ENCODE assay signal across 8 cellular contexts in the genomic region with DNA sequence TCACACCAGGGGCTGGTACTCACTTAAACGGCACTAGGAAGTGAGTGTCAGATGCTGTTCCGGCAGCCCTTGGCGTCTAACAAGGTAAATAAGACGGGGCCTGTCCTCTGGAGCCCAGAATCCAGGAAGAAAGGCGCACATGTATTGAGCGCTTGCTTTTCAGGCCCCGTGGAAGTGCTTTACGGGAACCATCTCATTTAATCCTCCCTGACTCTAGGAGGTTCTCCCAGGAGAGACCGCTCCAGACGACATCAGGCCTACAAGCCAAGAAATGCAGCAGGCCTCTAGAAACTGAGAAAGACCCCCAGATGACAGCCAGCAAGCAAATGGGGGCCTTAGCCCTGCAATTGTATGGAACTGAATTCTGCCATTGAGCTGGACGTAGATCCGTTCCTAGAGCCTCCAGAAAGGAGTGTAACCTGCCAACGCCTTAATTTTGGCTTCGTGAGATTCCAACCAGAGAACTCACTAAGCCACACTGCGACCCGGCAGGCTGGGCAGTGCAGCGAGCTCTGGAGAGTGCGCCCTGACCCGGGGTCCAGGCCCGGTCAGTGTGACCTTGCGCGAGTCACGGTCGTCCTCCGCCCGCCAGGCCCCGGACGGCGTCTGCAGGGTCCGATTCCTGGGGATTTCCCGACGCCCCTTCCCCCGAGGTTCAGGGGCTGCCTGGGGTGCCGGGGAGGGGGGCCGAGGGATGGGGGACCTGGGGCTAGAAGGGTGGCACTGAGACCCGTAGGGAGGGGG. TPM values are rescaled to one million over a fixed set of nuclear protein-coding genes. Genes with fewer than 3 reads are reported as not detected.
DNase-seq lines count a peak whose midpoint lies in the region; ATAC-seq, FAIRE-seq and TF ChIP-seq lines count a peak whose summit lies in the region.

No MANE protein-coding gene starts in this region.

- CTCF ChIA-PET in CD4-positive, alpha-beta T cell (lab: Charles Lee): no interaction called here

- no peak for FAIRE-seq in kidney (lab: Jason Lieb, UNC)

- intact Hi-C loops in CD4-positive, alpha-beta T cell (cut with DNase I, micrococcal nuclease): loop anchor here in 1 of 2 experiments (1.0 kb wide), 1 partner anchor 32 kb away; no protein-coding TSS in a partner anchor
- intact Hi-C loops in kidney (cut with DNase I): no loop called here

- peak overlapping the region; percentile 67 for H3K4me3 Mint-ChIP-seq in CD4-positive, alpha-beta T cell

- peaks cover 5% of the 10 kb centered on the region for H3K4me1 ChIP-seq in HUES64 (ENCODE audit: insufficient read depth, low read length)
- H3K4me1 ChIP-seq in neuron (ENCODE audit: insufficient read depth, low read length): peaks cover 10% of the 10 kb centered on the region
- H3K4me1 ChIP-seq in kidney (ENCODE audit: control insufficient read depth in 1 of 2, insufficient read depth in 1 of 2, low read depth in 1 of 2, low read length in 2 of 2): no peaks in the 10 kb centered on the region

- H3K27ac Mint-ChIP-seq in CD4-positive, alpha-beta T cell: no peak overlapping the region

- peaks cover 60% of the 10 kb centered on the region for H3K27me3 Mint-ChIP-seq in CD4-positive, alpha-beta T cell

- H3K36me3 ChIP-seq in HUES64 (ENCODE audit: insufficient read depth, low read length): no peaks in the 10 kb centered on the region
- H3K36me3 ChIP-seq in neuron (ENCODE audit: insufficient read depth, low read length): peaks cover 8% of the 10 kb centered on the region
- no peaks in the 10 kb centered on the region for H3K36me3 ChIP-seq in kidney (ENCODE audit: control insufficient read depth in 1 of 2, insufficient read depth in 2 of 2, low read length in 2 of 2)

- H3K9ac ChIP-seq in HUES64 (ENCODE audit: low read depth, low read length) (no peak overlapping the region), kidney (ENCODE audit: low read length in 2 of 2) (no peak overlapping the region)

- H3K4me1 Mint-ChIP-seq in CD4-positive, alpha-beta T cell (ENCODE audit: low read depth): no peaks in the 10 kb centered on the region

- ATAC-seq in CD4-positive, alpha-beta T cell (ENCODE audit: poor library complexity): no peak

- H2AFZ ChIP-seq in neuron (ENCODE audit: low read depth, low read length): peak overlapping the region; percentile 70

- H3K27ac ChIP-seq in CD4-positive, alpha-beta T cell (ENCODE audit: low read depth, low read length): no peak overlapping the region
- H3K27ac ChIP-seq in HUES64 (ENCODE audit: low read depth, low read length) (no peak overlapping the region), kidney (ENCODE audit: low read depth in 2 of 2, low read length in 2 of 2) (no peak overlapping the region)

- 34% methylated on average over 36 of the region's 36 CpGs for WGBS in HUES64

- H3K4me3 ChIP-seq in HUES64 (ENCODE audit: low read length) (peak overlapping the region; percentile 73), choroid plexus epithelial cell (ENCODE audit: low read depth, low read length) (peak overlapping the region; percentile 57), neuron (ENCODE audit: low read length) (peak overlapping the region; percentile 93), kidney (ENCODE audit: low read length in 2 of 2) (no peak overlapping the region)

- H3K36me3 Mint-ChIP-seq in CD4-positive, alpha-beta T cell (ENCODE audit: low read depth): no peaks in the 10 kb centered on the region

- TF ChIP-seq CTCF in CD4-positive, alpha-beta T cell (IDR thresholded peaks at IDR 0.05): no peak
- TF ChIP-seq CTCF in choroid plexus epithelial cell (conservative IDR thresholded peaks at IDR 0.05; ENCODE audit: low read depth, low read length) (no peak), kidney (IDR thresholded peaks at IDR 0.05; ENCODE audit: borderline replicate concordance, extremely low read depth, insufficient read depth) (no peak)

- DNase-seq in CD4-positive, alpha-beta T cell: no peak
- DNase-seq in choroid plexus epithelial cell (ENCODE audit: low read depth) (no peak), NCI-H2107 treated with DMSO at 0.1 percent for 48 hours (lab: John Stamatoyannopoulos, UW; ENCODE audit: unreplicated experiment) (no peak), kidney (no peak), NCI-H187 treated with DMSO at 0.1 percent for 48 hours (lab: John Stamatoyannopoulos, UW) (no peak), NCI-H1105 (lab: John Stamatoyannopoulos, UW) (no peak)

- POLR2A ChIA-PET in CD4-positive, alpha-beta T cell (lab: Charles Lee): no interaction called here

- peaks cover 25% of the 10 kb centered on the region for H3K27me3 ChIP-seq in CD4-positive, alpha-beta T cell (ENCODE audit: control insufficient read depth, insufficient read depth, low read length)
- peaks cover 66% of the 10 kb centered on the region for H3K27me3 ChIP-seq in HUES64 (ENCODE audit: insufficient read depth, low read length)
- H3K27me3 ChIP-seq in neuron (ENCODE audit: insufficient read depth, low read length): peaks cover 4% of the 10 kb centered on the region

- H3K9me3 ChIP-seq in CD4-positive, alpha-beta T cell (ENCODE audit: control insufficient read depth, low read length): no peaks in the 10 kb centered on the region
- H3K9me3 ChIP-seq in HUES64 (ENCODE audit: insufficient read depth, low read depth, low read length): no peaks in the 10 kb centered on the region
- H3K9me3 ChIP-seq in neuron (ENCODE audit: low read length): no peaks in the 10 kb centered on the region
- H3K9me3 ChIP-seq in kidney (ENCODE audit: control insufficient read depth in 1 of 2, low read length in 2 of 2): no peaks in the 10 kb centered on the region

- H3K9me3 Mint-ChIP-seq in CD4-positive, alpha-beta T cell: no peaks in the 10 kb centered on the region

RNA-seq across cellular contexts. Expression of a gene that starts 0.5 kb away (rescaled TPM):
- under 1 TPM; 0.33 to 0.53 TPM for total RNA-seq in CD4-positive, alpha-beta T cell
- 3.5 TPM for polyA plus RNA-seq in HUES64 (2013, experiment 1 of 2)
- 2.8 TPM for polyA plus RNA-seq in HUES64 (2013, experiment 2 of 2)
- total RNA-seq in kidney: 4.7 TPM
- 4.6 TPM for polyA plus RNA-seq in kidney (ENCODE audit: insufficient read depth, low read depth, low replicate concordance)

RNA-seq across cellular contexts. Expression of a gene that starts 14.5 kb away (rescaled TPM):
- total RNA-seq in CD4-positive, alpha-beta T cell: 10 to 100 TPM; 10.9 to 13.2 TPM
- 35.3 TPM for polyA plus RNA-seq in HUES64 (2013, experiment 1 of 2)
- polyA plus RNA-seq in HUES64 (2013, experiment 2 of 2): 32.6 TPM
- 37.2 TPM for total RNA-seq in kidney
- 147 TPM for polyA plus RNA-seq in kidney (ENCODE audit: insufficient read depth, low read depth, low replicate concordance)

RNA-seq across cellular contexts. Expression of a gene that starts 14.9 kb away (rescaled TPM):
- 10 to 100 TPM; 31.1 to 31.2 TPM for total RNA-seq in CD4-positive, alpha-beta T cell
- 21.4 TPM for polyA plus RNA-seq in HUES64 (2013, experiment 1 of 2)
- 19.5 TPM for polyA plus RNA-seq in HUES64 (2013, experiment 2 of 2)
- 9.0 TPM for total RNA-seq in kidney
- polyA plus RNA-seq in kidney (ENCODE audit: insufficient read depth, low read depth, low replicate concordance): 11.0 TPM

RNA-seq across cellular contexts. Expression of a gene that starts 28.2 kb away (rescaled TPM):
- not detected for total RNA-seq in CD4-positive, alpha-beta T cell
- polyA plus RNA-seq in HUES64 (2013, experiment 1 of 2): 0.20 TPM
- polyA plus RNA-seq in HUES64 (2013, experiment 2 of 2): 0.06 TPM
- 0.88 TPM for total RNA-seq in kidney
- polyA plus RNA-seq in kidney (ENCODE audit: insufficient read depth, low read depth, low replicate concordance): not detected

Comparison
In these comparisons a context has a peak if more than half of its experiments do, and no peak if none do; other contexts are left out.
1. H3K4me3 ChIP-seq: peak in HUES64 (single experiment), choroid plexus epithelial cell (single experiment) and neuron (single experiment); none in kidney (0 of 2).